Comparison of ENCODE assay signal across 24 cellular contexts in genomic region chr4:7955393-7955792, GRCh38.
"Had no signal": no experiment of that assay in that cellular context is flagged by ENCODE, and none has a peak within 500 bp of the region (broad histone marks: within the 10 kb centered on the region; RNA-seq: fewer than 3 reads in every experiment).

No MANE protein-coding gene starts in this region.

- H3K4me1 ChIP-seq: neural progenitor cell, right lobe of liver had no signal

- H3K4me3 ChIP-seq: colonic mucosa, dorsolateral prefrontal cortex, gastroesophageal sphincter, lower lobe of right lung, neural progenitor cell, right lobe of liver, skin epidermis, thoracic aorta had no signal

- H3K4me2 ChIP-seq: neural progenitor cell had no signal

- H3K9me3 ChIP-seq: colonic mucosa, gastroesophageal sphincter, right lobe of liver, thoracic aorta had no signal

- H3K27ac ChIP-seq: colonic mucosa, lower lobe of right lung, neural progenitor cell, right lobe of liver, thoracic aorta, VCaP had no signal

- H3K9ac ChIP-seq: neural progenitor cell had no signal

- ATAC-seq: activated naive CD4-positive, alpha-beta T cell treated with anti-CD3 and anti-CD28 coated beads, Interleukin-2, amount 50 U/mL, for 72 hours; activated T-cell treated with anti-CD3 and anti-CD28 coated beads, Interleukin-2, amount 50 U/mL, for 72 hours; natural killer cell; stimulated activated effector memory CD8-positive, alpha-beta T cell treated with anti-CD3 and anti-CD28 coated beads, Interleukin-12 subunit alpha, Interleukin-12 subunit beta, amount 100 ng/mL, for 72 hours had no signal

- H2AFZ ChIP-seq: neural progenitor cell had no signal

- H3K27me3 ChIP-seq: colonic mucosa, dorsolateral prefrontal cortex, gastroesophageal sphincter, neural progenitor cell, right lobe of liver had no signal

- H3K36me3 ChIP-seq: colonic mucosa, gastroesophageal sphincter, lower lobe of right lung, neural progenitor cell, right lobe of liver, thoracic aorta had no signal

- DNase-seq: activated CD4-positive, alpha-beta memory T cell treated with anti-CD3 and anti-CD28 coated beads, Interleukin-2, amount 10 ng/mL, durations not matched to agents 7 days and 5 days; activated CD4-positive, alpha-beta T cell treated with anti-CD3 and anti-CD28 coated beads, Interleukin-2, amount 10 ng/mL, durations not matched to agents 24 days and 14 days; activated naive CD4-positive, alpha-beta T cell; activated T-cell treated with anti-CD3 and anti-CD28 coated beads, Interleukin-2, amount 50 U/mL, for 72 hours; cerebellar nuclear complex; colonic mucosa; dorsolateral prefrontal cortex; effector memory CD4-positive, alpha-beta T cell; erythroblast; immature natural killer cell; lower lobe of right lung; mesenchymal stem cell; natural killer cell; right lobe of liver; stimulated activated CD4-positive, alpha-beta T cell treated with anti-CD3 and anti-CD28 coated beads, Interleukin-12 subunit alpha, Interleukin-12 subunit beta, amount 100 ng/mL, for 4 hours; stimulated activated CD4-positive, alpha-beta T cell treated with anti-CD3 and anti-CD28 coated beads, Interleukin-4, amount 100 ng/mL, for 1 hour; T-helper 9 cell had no signal
